In genomic region chr9:35646583-35647265, GRCh38 we compare ENCODE assay signal across 1 cellular context.
TF ChIP-seq lines count a peak whose summit lies in the region.

No MANE protein-coding gene starts in this region.

TF ChIP-seq in HepG2, 621 proteins besides CTCF, POLR2A, EP300 and RAD21 (continues in another document):
- TF ChIP-seq ZNF414 (CRISPR knock-in tag; IDR thresholded peaks at IDR 0.05) (no peak), ATF4 (CRISPR knock-in tag; IDR thresholded peaks at IDR 0.05) (no peak), KDM5A (IDR thresholded peaks at IDR 0.05; ENCODE audit: borderline replicate concordance, low read length) (peak; percentile 77), TRIM24 (CRISPR knock-in tag; IDR thresholded peaks at IDR 0.05) (no peak), ONECUT2 (CRISPR knock-in tag; IDR thresholded peaks at IDR 0.05) (no peak), JUNB (CRISPR knock-in tag; IDR thresholded peaks at IDR 0.05; ENCODE audit: borderline replicate concordance) (no peak), KDM3A (CRISPR knock-in tag; IDR thresholded peaks at IDR 0.05; ENCODE audit: low read depth) (peak; percentile 89), YY1 (IDR thresholded peaks at IDR 0.05; ENCODE audit: insufficient read depth, insufficient replicate concordance, low read depth, low read length) (peak; percentile 60), CBX1 (IDR thresholded peaks at IDR 0.05; ENCODE audit: low read depth) (peak; percentile 70), ZSCAN30 (CRISPR knock-in tag; IDR thresholded peaks at IDR 0.05) (no peak; the same call in 1 of the 2 replicates), KLF12 (CRISPR knock-in tag; IDR thresholded peaks at IDR 0.05; ENCODE audit: borderline replicate concordance) (no peak), ZHX2 (IDR thresholded peaks at IDR 0.05; ENCODE audit: low read depth) (peak; percentile 62; the same call in 1 of the 2 replicates), ZHX2 (CRISPR knock-in tag; IDR thresholded peaks at IDR 0.05; ENCODE audit: borderline replicate concordance) (no peak), TFDP2 (CRISPR knock-in tag; IDR thresholded peaks at IDR 0.05) (0 out of 2 replicates have a peak, but pooled peaks have one; percentile 66), SRSF1 (optimal IDR thresholded peaks at IDR 0.05; ENCODE audit: low read depth, low read length) (no peak), ZNF367 (CRISPR knock-in tag; IDR thresholded peaks at IDR 0.05; ENCODE audit: borderline replicate concordance) (no peak), ZNF550 (CRISPR knock-in tag; IDR thresholded peaks at IDR 0.05; ENCODE audit: borderline replicate concordance) (0 out of 2 replicates have a peak, but pooled peaks have one; percentile 41), IKZF5 (CRISPR knock-in tag; IDR thresholded peaks at IDR 0.05) (0 out of 2 replicates have a peak, but pooled peaks have one; percentile 47), ZNF800 (CRISPR knock-in tag; IDR thresholded peaks at IDR 0.05) (peak; percentile 11; the same call in 1 of the 2 replicates), NCOR1 (IDR thresholded peaks at IDR 0.05; ENCODE audit: borderline replicate concordance, low read length) (no peak), FOXJ3 (CRISPR knock-in tag; IDR thresholded peaks at IDR 0.05; ENCODE audit: borderline replicate concordance) (no peak; the same call in 1 of the 2 replicates), HOXD1 (CRISPR knock-in tag; IDR thresholded peaks at IDR 0.05) (peak; percentile 46; the same call in 1 of the 2 replicates), ZNF850 (CRISPR knock-in tag; conservative IDR thresholded peaks at IDR 0.05) (no peak), ARHGAP35 (CRISPR knock-in tag; IDR thresholded peaks at IDR 0.05; ENCODE audit: borderline replicate concordance) (no peak), ZBTB10 (CRISPR knock-in tag; IDR thresholded peaks at IDR 0.05; ENCODE audit: borderline replicate concordance) (peak; percentile 64; the same call in 1 of the 2 replicates), THRA (CRISPR knock-in tag; IDR thresholded peaks at IDR 0.05; ENCODE audit: borderline replicate concordance) (no peak), BATF2 (CRISPR knock-in tag; IDR thresholded peaks at IDR 0.05) (no peak), MAX (IDR thresholded peaks at IDR 0.05) (peak; percentile 69; the same call in 1 of the 2 replicates), TAF15 (IDR thresholded peaks at IDR 0.05; ENCODE audit: low read depth, low read length, poor library complexity, severe bottlenecking) (no peak), POGZ (CRISPR knock-in tag; IDR thresholded peaks at IDR 0.05) (peak; percentile 43; the same call in 1 of the 2 replicates), E2F2 (CRISPR knock-in tag; IDR thresholded peaks at IDR 0.05; ENCODE audit: borderline replicate concordance) (no peak), GTF3A (CRISPR knock-in tag; conservative IDR thresholded peaks at IDR 0.05) (0 out of 2 replicates have a peak, but pooled peaks have one; percentile 52), BRCA1 (CRISPR knock-in tag; IDR thresholded peaks at IDR 0.05) (peak; percentile 66), TIGD3 (CRISPR knock-in tag; IDR thresholded peaks at IDR 0.05; ENCODE audit: borderline replicate concordance) (no peak), ZBTB20 (CRISPR knock-in tag; IDR thresholded peaks at IDR 0.05; ENCODE audit: borderline replicate concordance, low read depth) (no peak), ZNF180 (CRISPR knock-in tag; IDR thresholded peaks at IDR 0.05; ENCODE audit: borderline replicate concordance, low read depth) (no peak), MXD3 (CRISPR knock-in tag; IDR thresholded peaks at IDR 0.05) (peak; percentile 47; the same call in 1 of the 2 replicates)
